ENCODE assay signal across 10 cellular contexts in genomic region chr14:65879218-65880009, GRCh38.
DNase-seq lines count a peak whose midpoint lies in the region; ATAC-seq and TF ChIP-seq lines count a peak whose summit lies in the region.
"Had no signal": no experiment of that assay in that cellular context is flagged by ENCODE, and none has a peak within 500 bp of the region (broad histone marks: within the 10 kb centered on the region; RNA-seq: fewer than 3 reads in every experiment).

No MANE protein-coding gene starts in this region.

- H3K4me3 ChIP-seq in choroid plexus epithelial cell (ENCODE audit: low read depth, low read length) = no peak overlapping the region
- H3K4me3 ChIP-seq: K562 had no signal

- DNase-seq in A172 (ENCODE audit: low spot score) (peak; percentile 42), NOMO-1 (lab: John Stamatoyannopoulos, UW; ENCODE audit: unreplicated experiment in 2 of 2) (peak; percentile 76 to 98), choroid plexus epithelial cell (ENCODE audit: low read depth) (peak; percentile 53), HuH-7 (ENCODE audit: low spot score) (no peak), GM10266 (ENCODE audit: extremely low spot score) (no peak)

- ATAC-seq in GM18861 (IDR thresholded peaks at IDR 0.05; ENCODE audit: unreplicated experiment) (peak; percentile 74), HG02840 (IDR thresholded peaks at IDR 0.05; ENCODE audit: low FRiP score, unreplicated experiment) (no peak), HG03432 (IDR thresholded peaks at IDR 0.05; ENCODE audit: unreplicated experiment) (no peak)
- ATAC-seq: K562, Right ventricle myocardium inferior had no signal

- TF ChIP-seq CTCF in choroid plexus epithelial cell (conservative IDR thresholded peaks at IDR 0.05; ENCODE audit: low read depth, low read length) = no peak
- no peak for TF ChIP-seq CTCF in GM10266 (IDR thresholded peaks at IDR 0.05; ENCODE audit: control insufficient read depth, insufficient read depth, low read depth, missing control alignments)

Comparison
In these comparisons a context has a peak if more than half of its experiments do, and no peak if none do; other contexts are left out.
1. DNase-seq: peak in A172 (single experiment), NOMO-1 (2 of 2) and choroid plexus epithelial cell (single experiment); none in HuH-7 (single experiment) and GM10266 (single experiment).